In genomic region chr19:8368136-8368535, GRCh38 we compare ENCODE assay signal across 1 cellular context.
TF ChIP-seq lines count a peak whose summit lies in the region.

No MANE protein-coding gene starts in this region.

TF ChIP-seq in H1, 55 proteins besides CTCF, POLR2A, EP300 and RAD21:
- TF ChIP-seq SIRT6 (IDR thresholded peaks at IDR 0.05; ENCODE audit: low read length) (no peak), BCL11A (IDR thresholded peaks at IDR 0.05; ENCODE audit: low read depth in 2 of 2, low read length in 2 of 2) (no peak), POLR2AphosphoS5 (IDR thresholded peaks at IDR 0.05; ENCODE audit: low read depth, low read length) (no peak), JUN (IDR thresholded peaks at IDR 0.05; ENCODE audit: low read depth, low read length) (no peak)
